In genomic region chr13:33322474-33322827, GRCh38 we compare ENCODE assay signal across 17 cellular contexts. TPM values are rescaled to one million over a fixed set of nuclear protein-coding genes. Genes with fewer than 3 reads are reported as not detected.
DNase-seq lines count a peak whose midpoint lies in the region; ATAC-seq and TF ChIP-seq lines count a peak whose summit lies in the region.
"Had no signal": no experiment of that assay in that cellular context is flagged by ENCODE, and none has a peak within 500 bp of the region (broad histone marks: within the 10 kb centered on the region; RNA-seq: fewer than 3 reads in every experiment).

No MANE protein-coding gene starts in this region.

- H3K4me3 ChIP-seq in breast epithelium = peak overlapping the region in 1 of 3 donors; percentile 49
- peak overlapping the region in 8 of 12 donors; percentile 0 to 40 (median 20) for H3K4me3 ChIP-seq in heart left ventricle
- no peak overlapping the region for H3K4me3 ChIP-seq in prostate gland
- no peak overlapping the region for H3K4me3 ChIP-seq in PC-9
- H3K4me3 ChIP-seq: MG63 had no signal

- CTCF ChIA-PET in MCF 10A (lab: Yijun Ruan, JAX) = interaction anchor here (0.7 kb wide), 1 partner anchor 9 kb away, joined by 3 read pairs; no protein-coding TSS in a partner anchor
- CTCF ChIA-PET in PC-9 (lab: Charles Lee) = no interaction called here

- H3K36me3 ChIP-seq in breast epithelium = no peaks in the 10 kb centered on the region
- H3K36me3 ChIP-seq in heart left ventricle = no peaks in the 10 kb centered on the region
- H3K36me3 ChIP-seq in prostate gland = no peaks in the 10 kb centered on the region
- no peaks in the 10 kb centered on the region for H3K36me3 ChIP-seq in PC-9 (ENCODE audit: low read depth)

- peak in 2 of 4 donors; percentile 62 to 77 for ATAC-seq in heart left ventricle
- ATAC-seq: activated T-cell treated with anti-CD3 and anti-CD28 coated beads, Interleukin-2, amount 50 U/mL, for 72 hours; foreskin keratinocyte; left colon had no signal

- H3K27me3 ChIP-seq in breast epithelium = no peaks in the 10 kb centered on the region
- H3K27me3 ChIP-seq in heart left ventricle = no peaks in the 10 kb centered on the region
- no peaks in the 10 kb centered on the region for H3K27me3 ChIP-seq in prostate gland (replicated peaks; ENCODE audit: insufficient read depth)
- H3K27me3 ChIP-seq in PC-9 (ENCODE audit: insufficient read depth, low read depth) = no peaks in the 10 kb centered on the region
- H3K27me3 ChIP-seq: foreskin keratinocyte, MG63 had no signal

- H3K27ac ChIP-seq in breast epithelium = peak overlapping the region; percentile 35 to 66
- peak overlapping the region in 10 of 12 donors; percentile 3 to 68 (median 47) for H3K27ac ChIP-seq in heart left ventricle
- H3K27ac ChIP-seq in prostate gland = peak overlapping the region; percentile 22 to 45
- no peak overlapping the region for H3K27ac ChIP-seq in PC-9
- H3K27ac ChIP-seq: 22Rv1, foreskin keratinocyte had no signal

- BruUV-seq in MCF 10A (replicated peaks; lab: Mats Ljungman, UMichigan) = no TSS peak
- BruUV-seq in PC-9 (replicated peaks; lab: Mats Ljungman, UMichigan) = no TSS peak

- no peak overlapping the region for H3K4me3 Mint-ChIP-seq in MCF 10A (ENCODE audit: unreplicated experiment)
- H3K4me3 Mint-ChIP-seq: activated T-cell treated with anti-CD3 and anti-CD28 coated beads, Interleukin-2, amount 50 U/mL, for 72 hours; stimulated activated naive CD8-positive, alpha-beta T cell treated with anti-CD3 and anti-CD28 coated beads, Interleukin-15, Interleukin-2, amounts not matched to agents 100 ng/mL and 50 ng/mL, for 24 hours had no signal

- H3K27ac Mint-ChIP-seq in MCF 10A (ENCODE audit: low read depth, unreplicated experiment) = no peak overlapping the region
- H3K27ac Mint-ChIP-seq: activated T-cell treated with anti-CD3 and anti-CD28 coated beads, Interleukin-2, amount 50 U/mL, for 72 hours; stimulated activated naive CD8-positive, alpha-beta T cell treated with anti-CD3 and anti-CD28 coated beads, Interleukin-15, Interleukin-2, amounts not matched to agents 100 ng/mL and 50 ng/mL, for 24 hours had no signal

- POLR2A ChIA-PET in MCF 10A (lab: Yijun Ruan, JAX) (no interaction called here), PC-9 (lab: Charles Lee; ENCODE audit: unreplicated experiment) (no interaction called here)

- H3K79me2 ChIP-seq in PC-9 (ENCODE audit: low read depth) = no peaks in the 10 kb centered on the region

- WGBS in heart left ventricle, 4 donors = 68 to 76% (median 69%) methylated on average over 5 of the region's 5 CpGs
- 64% methylated on average over 5 of the region's 5 CpGs for WGBS in prostate gland

- H3F3A ChIP-seq in PC-9 (ENCODE audit: insufficient read depth, low read depth) = no peaks in the 10 kb centered on the region

- no peak overlapping the region for H2AFZ ChIP-seq in PC-9

- no peak for DNase-seq in breast epithelium (ENCODE audit: low spot score in 2 of 2)
- DNase-seq in MCF 10A (ENCODE audit: unreplicated experiment) = no peak
- peak in 4 of 5 donors; percentile 40 to 63 (median 43) for DNase-seq in heart left ventricle
- DNase-seq in prostate gland (ENCODE audit: low spot score) = no peak
- no peak for DNase-seq in NCI-H2029 (lab: John Stamatoyannopoulos, UW)
- no peak for DNase-seq in NCI-H2029 treated with DMSO at 0.1 percent for 48 hours (lab: John Stamatoyannopoulos, UW)
- DNase-seq in stimulated activated CD4-positive, alpha-beta T cell treated with anti-CD3 and anti-CD28 coated beads, Interleukin-4, amount 100 ng/mL, for 1 hour = no peak
- no peak for DNase-seq in PC-9
- DNase-seq: activated CD4-positive, alpha-beta T cell treated with anti-CD3 and anti-CD28 coated beads for 4 hours; activated T-cell treated with anti-CD3 and anti-CD28 coated beads, Interleukin-2, amount 50 U/mL, for 72 hours; foreskin keratinocyte; GOT3; MG63; NCI-H2171 had no signal

- H3K9me3 Mint-ChIP-seq in MCF 10A (ENCODE audit: unreplicated experiment) = peaks cover 3% of the 10 kb centered on the region

- no peaks in the 10 kb centered on the region for H3K4me1 ChIP-seq in breast epithelium
- H3K4me1 ChIP-seq in heart left ventricle = peaks cover 0 to 22% (median 0%) of the 10 kb centered on the region in 12 donors
- H3K4me1 ChIP-seq in prostate gland (replicated peaks) = no peaks in the 10 kb centered on the region
- no peaks in the 10 kb centered on the region for H3K4me1 ChIP-seq in PC-9 (replicated peaks; ENCODE audit: insufficient read depth)
- H3K4me1 ChIP-seq: foreskin keratinocyte had no signal

- H3K4me1 Mint-ChIP-seq in MCF 10A (ENCODE audit: insufficient read depth, unreplicated experiment) = no peaks in the 10 kb centered on the region

- H4K20me1 ChIP-seq in PC-9 (ENCODE audit: insufficient read depth) = no peaks in the 10 kb centered on the region

- no peaks in the 10 kb centered on the region for H3K27me3 Mint-ChIP-seq in MCF 10A (ENCODE audit: insufficient read depth, unreplicated experiment)

- no peak for TF ChIP-seq POLR2A in breast epithelium (IDR thresholded peaks at IDR 0.05)
- no peak for TF ChIP-seq POLR2A in heart left ventricle (IDR thresholded peaks at IDR 0.05)
- no peak for TF ChIP-seq POLR2A in prostate gland (IDR thresholded peaks at IDR 0.05)

- TF ChIP-seq CTCF in breast epithelium (IDR thresholded peaks at IDR 0.05) (no peak), MCF 10A (IDR thresholded peaks at IDR 0.05; ENCODE audit: unreplicated experiment) (no peak), heart left ventricle (IDR thresholded peaks at IDR 0.05) (no peak), prostate gland (IDR thresholded peaks at IDR 0.05) (no peak), PC-9 (conservative IDR thresholded peaks at IDR 0.05) (no peak)

- H3K4me2 ChIP-seq in PC-9 = no peak overlapping the region

- intact Hi-C loops in breast epithelium (cut with DNase I; ENCODE audit: low total_unique reads) (no loop called here), MCF 10A (cut with micrococcal nuclease) (no loop called here), heart left ventricle (cut with DNase I) (no loop called here), prostate gland (cut with DNase I) (no loop called here), PC-9 (cut with micrococcal nuclease; ENCODE audit: unreplicated experiment) (no loop called here)

- H3K36me3 Mint-ChIP-seq in MCF 10A (ENCODE audit: insufficient read depth, unreplicated experiment) = no peaks in the 10 kb centered on the region

- H3K9me2 ChIP-seq in PC-9 (ENCODE audit: insufficient read depth) = no peaks in the 10 kb centered on the region

- H3K9me3 ChIP-seq in breast epithelium (no peaks in the 10 kb centered on the region), heart left ventricle (peaks cover 0 to 14% (median 0%) of the 10 kb centered on the region in 12 donors), prostate gland (no peaks in the 10 kb centered on the region), PC-9 (ENCODE audit: insufficient read depth, low read depth) (no peaks in the 10 kb centered on the region)

RNA-seq across cellular contexts. Expression of gene STARD13, which starts 36.9 kb away (rescaled TPM):
- total RNA-seq in breast epithelium (10 to 100 TPM; 42.4 to 62.3 (median 58.7) TPM), MCF 10A (2022) (26.3 and 31.9 TPM in 2 replicates), heart left ventricle (10 to 100 TPM; 18.6 to 39.2 (median 31.6) TPM), prostate gland (10 to 100 TPM; 27.4 to 31.1 TPM), PC-9 (2021) (13.9 and 19.6 TPM in 2 replicates)
- polyA plus RNA-seq in heart left ventricle = 10 to 100 TPM in 1 of 2 donors, 1 to 10 TPM in 1; 9.3 to 15.1 TPM

Comparison
In these comparisons a context has a peak if more than half of its experiments do, and no peak if none do; other contexts are left out.
1. DNase-seq: peak in heart left ventricle (4 of 5); none in breast epithelium (0 of 2), MCF 10A (single experiment), prostate gland (single experiment), NCI-H2029 (single experiment), NCI-H2029 treated with DMSO at 0.1 percent for 48 hours (single experiment), stimulated activated CD4-positive, alpha-beta T cell treated with anti-CD3 and anti-CD28 coated beads, Interleukin-4, amount 100 ng/mL, for 1 hour (single experiment) and PC-9 (0 of 2).
2. H3K4me3 ChIP-seq: peak in heart left ventricle (8 of 12); none in prostate gland (0 of 2) and PC-9 (single experiment).